In genomic region chr2:112692496-112692911, GRCh38 we compare ENCODE assay signal across 8 cellular contexts. TPM values are rescaled to one million over a fixed set of nuclear protein-coding genes. Genes with fewer than 3 reads are reported as not detected.
DNase-seq lines count a peak whose midpoint lies in the region; ATAC-seq and TF ChIP-seq lines count a peak whose summit lies in the region.

No MANE protein-coding gene starts in this region.

- peak overlapping the region; percentile 71 to 77 (median 72) for H3K27ac ChIP-seq in esophagus squamous epithelium

- peak; percentile 96 for DNase-seq in ACHN
- DNase-seq in NCI-H2227 treated with DMSO at 0.1 percent for 48 hours (lab: John Stamatoyannopoulos, UW): peak; percentile 23
- DNase-seq in activated CD4-positive, alpha-beta memory T cell treated with anti-CD3 and anti-CD28 coated beads, Interleukin-2, amount 10 ng/mL, durations not matched to agents 7 days and 5 days: peak; percentile 86
- DNase-seq in esophagus squamous epithelium (lab: John Stamatoyannopoulos, UW): no peak
- DNase-seq in pons (ENCODE audit: low spot score): peak; percentile 19
- DNase-seq in mesothelial cell of epicardium (ENCODE audit: low spot score in 2 of 2, unreplicated experiment in 2 of 2): no peak

- no peak for TF ChIP-seq POLR2A in esophagus squamous epithelium (IDR thresholded peaks at IDR 0.05)

- no peaks in the 10 kb centered on the region for H3K27me3 Mint-ChIP-seq in activated CD4-positive, alpha-beta memory T cell treated with anti-CD3 and anti-CD28 coated beads, Interleukin-2, amount 10 ng/mL, durations not matched to agents 7 days and 5 days
- no peaks in the 10 kb centered on the region for H3K27me3 Mint-ChIP-seq in mesothelial cell of epicardium (ENCODE audit: low read depth)

- no peaks in the 10 kb centered on the region for H3K27me3 ChIP-seq in esophagus squamous epithelium

- H3K9me3 ChIP-seq in esophagus squamous epithelium: no peaks in the 10 kb centered on the region

- ATAC-seq in GM18868 (IDR thresholded peaks at IDR 0.05; ENCODE audit: unreplicated experiment) (peak; percentile 90), HG03060 (IDR thresholded peaks at IDR 0.05; ENCODE audit: low read depth, unreplicated experiment) (peak; percentile 67)

- peaks cover 36% of the 10 kb centered on the region for H3K4me1 Mint-ChIP-seq in activated CD4-positive, alpha-beta memory T cell treated with anti-CD3 and anti-CD28 coated beads, Interleukin-2, amount 10 ng/mL, durations not matched to agents 7 days and 5 days
- peaks cover 2% of the 10 kb centered on the region for H3K4me1 Mint-ChIP-seq in mesothelial cell of epicardium

- POLR2A ChIA-PET in activated CD4-positive, alpha-beta memory T cell treated with anti-CD3 and anti-CD28 coated beads, Interleukin-2, amount 10 ng/mL, durations not matched to agents 7 days and 5 days (lab: Charles Lee): interaction anchor here (0.7 to 4.0 kb wide), 20 partner anchors 9 to 211 kb away, joined by 3 to 50 read pairs (median 6); partner anchors contain the start of genes CHCHD5 and SLC20A1

- H3K4me3 Mint-ChIP-seq in activated CD4-positive, alpha-beta memory T cell treated with anti-CD3 and anti-CD28 coated beads, Interleukin-2, amount 10 ng/mL, durations not matched to agents 7 days and 5 days: peak overlapping the region; percentile 17
- H3K4me3 Mint-ChIP-seq in mesothelial cell of epicardium: no peak overlapping the region

- intact Hi-C loops in esophagus squamous epithelium (cut with DNase I): no loop called here

- peaks cover 4 to 31% (median 17%) of the 10 kb centered on the region in 3 donors for H3K4me1 ChIP-seq in esophagus squamous epithelium

- H3K36me3 Mint-ChIP-seq in activated CD4-positive, alpha-beta memory T cell treated with anti-CD3 and anti-CD28 coated beads, Interleukin-2, amount 10 ng/mL, durations not matched to agents 7 days and 5 days (ENCODE audit: low read depth): no peaks in the 10 kb centered on the region
- H3K36me3 Mint-ChIP-seq in mesothelial cell of epicardium: no peaks in the 10 kb centered on the region

- H3K9me3 Mint-ChIP-seq in activated CD4-positive, alpha-beta memory T cell treated with anti-CD3 and anti-CD28 coated beads, Interleukin-2, amount 10 ng/mL, durations not matched to agents 7 days and 5 days: no peaks in the 10 kb centered on the region
- no peaks in the 10 kb centered on the region for H3K9me3 Mint-ChIP-seq in mesothelial cell of epicardium

- peak overlapping the region; percentile 90 for H3K27ac Mint-ChIP-seq in activated CD4-positive, alpha-beta memory T cell treated with anti-CD3 and anti-CD28 coated beads, Interleukin-2, amount 10 ng/mL, durations not matched to agents 7 days and 5 days
- H3K27ac Mint-ChIP-seq in mesothelial cell of epicardium: no peak overlapping the region

- TF ChIP-seq CTCF in esophagus squamous epithelium (IDR thresholded peaks at IDR 0.05) (peak in 2 of 6 experiments; percentile 18 to 44), mesothelial cell of epicardium (IDR thresholded peaks at IDR 0.05; ENCODE audit: unreplicated experiment) (no peak)

- no peaks in the 10 kb centered on the region for H3K36me3 ChIP-seq in esophagus squamous epithelium

- 8 to 20% methylated on average over 3 to 4 of the region's 5 CpGs for WGBS in esophagus squamous epithelium, 2 donors

- H3K4me3 ChIP-seq in esophagus squamous epithelium: no peak overlapping the region

- in situ Hi-C loops in ACHN (cut with HindIII; ENCODE audit: low pct_ligation_motif_present, low pct_unique_long_range_greater_than_20kb, low sequenced_read_pairs): no loop called here

- CTCF ChIA-PET in activated CD4-positive, alpha-beta memory T cell treated with anti-CD3 and anti-CD28 coated beads, Interleukin-2, amount 10 ng/mL, durations not matched to agents 7 days and 5 days (lab: Charles Lee): interaction anchor here (0.6 to 11.2 kb wide), 17 partner anchors 9 to 212 kb away, joined by 3 to 172 read pairs (median 9); partner anchors contain the start of gene CHCHD5

RNA-seq across cellular contexts. Expression of gene NT5DC4, which starts 28.3 kb away (rescaled TPM):
- total RNA-seq in activated CD4-positive, alpha-beta memory T cell treated with anti-CD3 and anti-CD28 coated beads, Interleukin-2, amount 10 ng/mL, durations not matched to agents 7 days and 5 days: not detected
- not detected for total RNA-seq in esophagus squamous epithelium
- not detected in 3 replicates for total RNA-seq in mesothelial cell of epicardium

RNA-seq across cellular contexts. Expression of gene SLC20A1, which starts 46.8 kb away (rescaled TPM):
- total RNA-seq in activated CD4-positive, alpha-beta memory T cell treated with anti-CD3 and anti-CD28 coated beads, Interleukin-2, amount 10 ng/mL, durations not matched to agents 7 days and 5 days: 100 to 1,000 TPM; 152 to 158 TPM
- 10 to 100 TPM in 3 of 4 donors, 1 to 10 TPM in 1; 9.4 to 26.9 (median 21.5) TPM for total RNA-seq in esophagus squamous epithelium
- total RNA-seq in mesothelial cell of epicardium: 41.6 to 46.9 TPM (median 46.3 TPM) in 3 replicates

Comparison
In these comparisons a context has a peak if more than half of its experiments do, and no peak if none do; other contexts are left out.
1. DNase-seq: peak in ACHN (single experiment), NCI-H2227 treated with DMSO at 0.1 percent for 48 hours (single experiment), activated CD4-positive, alpha-beta memory T cell treated with anti-CD3 and anti-CD28 coated beads, Interleukin-2, amount 10 ng/mL, durations not matched to agents 7 days and 5 days (single experiment) and pons (single experiment); none in esophagus squamous epithelium (single experiment) and mesothelial cell of epicardium (0 of 2).